Comparison of ENCODE assay signal across 1 cellular context in genomic region chr10:99620713-99621453, GRCh38.
TF ChIP-seq lines count a peak whose summit lies in the region.

No MANE protein-coding gene starts in this region.

TF ChIP-seq in HepG2, 621 proteins besides CTCF, POLR2A, EP300 and RAD21 (continued from another document and continues in another):
- TF ChIP-seq THAP7 (CRISPR knock-in tag; IDR thresholded peaks at IDR 0.05) (no peak), FOXJ3 (CRISPR knock-in tag; IDR thresholded peaks at IDR 0.05; ENCODE audit: borderline replicate concordance) (no peak; the same call in 1 of the 2 replicates), DRAP1 (CRISPR knock-in tag; IDR thresholded peaks at IDR 0.05) (no peak; the same call in none of the 2 replicates), SMARCE1 (IDR thresholded peaks at IDR 0.05; ENCODE audit: borderline replicate concordance) (no peak), MTA3 (CRISPR knock-in tag; IDR thresholded peaks at IDR 0.05) (no peak), HHEX (CRISPR knock-in tag; IDR thresholded peaks at IDR 0.05) (no peak), TP53 (CRISPR knock-in tag; conservative IDR thresholded peaks at IDR 0.05) (peak; percentile 27; the same call in 1 of the 2 replicates), POGK (CRISPR knock-in tag; conservative IDR thresholded peaks at IDR 0.05) (peak; percentile 83), ZNF335 (CRISPR knock-in tag; IDR thresholded peaks at IDR 0.05) (peak; percentile 20; the same call in 1 of the 2 replicates), YEATS4 (CRISPR knock-in tag; IDR thresholded peaks at IDR 0.05; ENCODE audit: borderline replicate concordance) (peak; percentile 91), ZNF709 (CRISPR knock-in tag; IDR thresholded peaks at IDR 0.05) (peak; percentile 95), PRPF4 (IDR thresholded peaks at IDR 0.05; ENCODE audit: low read depth, low read length, poor library complexity, severe bottlenecking) (no peak), ZNF460 (CRISPR knock-in tag; IDR thresholded peaks at IDR 0.05; ENCODE audit: borderline replicate concordance) (no peak), HCFC1 (IDR thresholded peaks at IDR 0.05; ENCODE audit: low read depth, low read length) (no peak), ESRRA (CRISPR knock-in tag; IDR thresholded peaks at IDR 0.05; ENCODE audit: low read depth) (peak; percentile 61; the same call in 1 of the 2 replicates), ZNF614 (CRISPR knock-in tag; IDR thresholded peaks at IDR 0.05; ENCODE audit: borderline replicate concordance) (peak; percentile 80), KDM5A (IDR thresholded peaks at IDR 0.05; ENCODE audit: borderline replicate concordance, low read length) (peak; percentile 29; the same call in 1 of the 2 replicates), CBX1 (IDR thresholded peaks at IDR 0.05; ENCODE audit: low read depth) (peak; percentile 59), ZNF704 (CRISPR knock-in tag; IDR thresholded peaks at IDR 0.05; ENCODE audit: borderline replicate concordance) (peak; percentile 87; the same call in 1 of the 2 replicates), ZNF143 (CRISPR knock-in tag; IDR thresholded peaks at IDR 0.05) (0 out of 2 replicates have a peak, but pooled peaks have one; percentile 6), NR0B2 (CRISPR knock-in tag; IDR thresholded peaks at IDR 0.05) (peak; percentile 89; the same call in 1 of the 2 replicates), YY1 (IDR thresholded peaks at IDR 0.05; ENCODE audit: insufficient read depth, insufficient replicate concordance, low read depth, low read length) (peak; percentile 48), ZFP91 (CRISPR knock-in tag; IDR thresholded peaks at IDR 0.05; ENCODE audit: borderline replicate concordance) (peak; percentile 94; the same call in 1 of the 2 replicates), RCOR2 (CRISPR knock-in tag; IDR thresholded peaks at IDR 0.05) (no peak), NFYC (CRISPR knock-in tag; IDR thresholded peaks at IDR 0.05) (peak; percentile 63), CREB1 (IDR thresholded peaks at IDR 0.05) (0 out of 2 replicates have a peak, but pooled peaks have one; percentile 69), CREB1 (CRISPR knock-in tag; IDR thresholded peaks at IDR 0.05) (0 out of 2 replicates have a peak, but pooled peaks have one; percentile 65), LCORL (IDR thresholded peaks at IDR 0.05) (0 out of 2 replicates have a peak, but pooled peaks have one; percentile 22), LCORL (CRISPR knock-in tag; IDR thresholded peaks at IDR 0.05) (peak; percentile 86), CHD4 (IDR thresholded peaks at IDR 0.05; ENCODE audit: borderline replicate concordance, low read length) (no peak), ZNF878 (CRISPR knock-in tag; IDR thresholded peaks at IDR 0.05) (no peak), ZXDC (CRISPR knock-in tag; IDR thresholded peaks at IDR 0.05) (peak; percentile 77; the same call in 1 of the 2 replicates), ZNF556 (CRISPR knock-in tag; IDR thresholded peaks at IDR 0.05; ENCODE audit: borderline replicate concordance) (peak; percentile 74; the same call in 1 of the 2 replicates), ZBTB10 (CRISPR knock-in tag; IDR thresholded peaks at IDR 0.05; ENCODE audit: borderline replicate concordance) (peak; percentile 66; the same call in 1 of the 2 replicates), TGIF2 (CRISPR knock-in tag; IDR thresholded peaks at IDR 0.05) (peak; percentile 57), ZNF574 (CRISPR knock-in tag; IDR thresholded peaks at IDR 0.05) (peak; percentile 74), SALL1 (CRISPR knock-in tag; IDR thresholded peaks at IDR 0.05) (peak; percentile 69), ZNF12 (CRISPR knock-in tag; IDR thresholded peaks at IDR 0.05) (no peak; the same call in 1 of the 2 replicates), ZNF282 (IDR thresholded peaks at IDR 0.05; ENCODE audit: partially characterized antibody) (no peak), ZNF674 (CRISPR knock-in tag; IDR thresholded peaks at IDR 0.05; ENCODE audit: low read depth) (peak; percentile 87; the same call in 1 of the 2 replicates), BORCS8-MEF2B (CRISPR knock-in tag; IDR thresholded peaks at IDR 0.05) (peak; percentile 86), ZBTB43 (CRISPR knock-in tag; conservative IDR thresholded peaks at IDR 0.05) (peak; percentile 59), ZSCAN9 (CRISPR knock-in tag; IDR thresholded peaks at IDR 0.05; ENCODE audit: borderline replicate concordance) (peak; percentile 20)
